Comparison of ENCODE assay signal across 15 cellular contexts in genomic region chr17:5011928-5012327, GRCh38. TPM values are rescaled to one million over a fixed set of nuclear protein-coding genes. Genes with fewer than 3 reads are reported as not detected.
DNase-seq lines count a peak whose midpoint lies in the region; ATAC-seq and TF ChIP-seq lines count a peak whose summit lies in the region.
"Had no signal": no experiment of that assay in that cellular context is flagged by ENCODE, and none has a peak within 500 bp of the region (broad histone marks: within the 10 kb centered on the region; RNA-seq: fewer than 3 reads in every experiment).

No MANE protein-coding gene starts in this region.

- no peaks in the 10 kb centered on the region for H3K27me3 Mint-ChIP-seq in activated T-helper 2 cell treated with anti-CD3 and anti-CD28 coated beads, Interferon-gamma antibody, Interleukin-2, Interleukin-4, amounts not matched to agents 10 μg/mL and 5 μg/mL and 100 μg/mL, durations not matched to agents 14 hours and 24 hours and 36 hours (ENCODE audit: low read depth)
- H3K27me3 Mint-ChIP-seq in nephron progenitor cell (ENCODE audit: low read depth, poor library complexity): no peaks in the 10 kb centered on the region

- peaks cover 56% of the 10 kb centered on the region for H3K36me3 Mint-ChIP-seq in activated T-helper 2 cell treated with anti-CD3 and anti-CD28 coated beads, Interferon-gamma antibody, Interleukin-2, Interleukin-4, amounts not matched to agents 10 μg/mL and 5 μg/mL and 100 μg/mL, durations not matched to agents 14 hours and 24 hours and 36 hours (ENCODE audit: low read depth)
- H3K36me3 Mint-ChIP-seq in nephron progenitor cell (ENCODE audit: low read depth): peaks cover 52% of the 10 kb centered on the region

- no peak overlapping the region for H3K4me3 Mint-ChIP-seq in activated T-helper 2 cell treated with anti-CD3 and anti-CD28 coated beads, Interferon-gamma antibody, Interleukin-2, Interleukin-4, amounts not matched to agents 10 μg/mL and 5 μg/mL and 100 μg/mL, durations not matched to agents 14 hours and 24 hours and 36 hours (ENCODE audit: low read depth)
- no peak overlapping the region for H3K4me3 Mint-ChIP-seq in nephron progenitor cell

- TF ChIP-seq CTCF in nephron progenitor cell (IDR thresholded peaks at IDR 0.05): no peak

- peaks cover 13% of the 10 kb centered on the region for H3K4me1 Mint-ChIP-seq in activated T-helper 2 cell treated with anti-CD3 and anti-CD28 coated beads, Interferon-gamma antibody, Interleukin-2, Interleukin-4, amounts not matched to agents 10 μg/mL and 5 μg/mL and 100 μg/mL, durations not matched to agents 14 hours and 24 hours and 36 hours (ENCODE audit: low read depth)
- H3K4me1 Mint-ChIP-seq in nephron progenitor cell: no peaks in the 10 kb centered on the region

- intact Hi-C loops in activated T-helper 2 cell treated with anti-CD3 and anti-CD28 coated beads, Interferon-gamma antibody, Interleukin-2, Interleukin-4, amounts not matched to agents 10 μg/mL and 5 μg/mL and 100 μg/mL, durations not matched to agents 14 hours and 24 hours and 36 hours (cut with micrococcal nuclease): no loop called here

- no peak for DNase-seq in activated CD4-positive, CD25-positive, alpha-beta regulatory T cell (lab: John Stamatoyannopoulos, UW)
- DNase-seq in activated T-helper 2 cell treated with anti-CD3 and anti-CD28 coated beads, Interferon-gamma antibody, Interleukin-2, Interleukin-4, amounts not matched to agents 10 μg/mL and 5 μg/mL and 100 μg/mL, durations not matched to agents 14 hours and 24 hours and 36 hours (ENCODE audit: low spot score): no peak
- DNase-seq in nephron progenitor cell: no peak
- no peak for DNase-seq in NCI-H69 (lab: John Stamatoyannopoulos, UW)
- DNase-seq: 8988T, DMS153, GOT3, heart left ventricle, NCI-H524 treated with DMSO at 0.1 percent for 48 hours, retina had no signal

- peak; percentile 55 to 76 for ATAC-seq in activated CD4-positive, CD25-positive, alpha-beta regulatory T cell treated with anti-CD3 and anti-CD28 coated beads, Interleukin-2, amount 50 U/mL, for 24 hours
- peak; percentile 58 for ATAC-seq in HG03095 (IDR thresholded peaks at IDR 0.05; ENCODE audit: unreplicated experiment)
- no peak for ATAC-seq in GM21576 (IDR thresholded peaks at IDR 0.05; ENCODE audit: unreplicated experiment)
- no peak for ATAC-seq in GM21423 (IDR thresholded peaks at IDR 0.05; ENCODE audit: unreplicated experiment)

- H3K27ac Mint-ChIP-seq in activated T-helper 2 cell treated with anti-CD3 and anti-CD28 coated beads, Interferon-gamma antibody, Interleukin-2, Interleukin-4, amounts not matched to agents 10 μg/mL and 5 μg/mL and 100 μg/mL, durations not matched to agents 14 hours and 24 hours and 36 hours: peak overlapping the region; percentile 79
- peak overlapping the region; percentile 78 for H3K27ac Mint-ChIP-seq in nephron progenitor cell

- H3K9me3 Mint-ChIP-seq in activated T-helper 2 cell treated with anti-CD3 and anti-CD28 coated beads, Interferon-gamma antibody, Interleukin-2, Interleukin-4, amounts not matched to agents 10 μg/mL and 5 μg/mL and 100 μg/mL, durations not matched to agents 14 hours and 24 hours and 36 hours: no peaks in the 10 kb centered on the region
- H3K9me3 Mint-ChIP-seq in nephron progenitor cell: no peaks in the 10 kb centered on the region

RNA-seq across cellular contexts. Expression of gene KIF1C, which starts 14.2 kb away (rescaled TPM):
- total RNA-seq in activated T-helper 2 cell treated with anti-CD3 and anti-CD28 coated beads, Interferon-gamma antibody, Interleukin-2, Interleukin-4, amounts not matched to agents 10 μg/mL and 5 μg/mL and 100 μg/mL, durations not matched to agents 14 hours and 24 hours and 36 hours: 51.0 and 51.4 TPM in 2 replicates

RNA-seq across cellular contexts. Expression of gene INCA1, which starts 14.6 kb away (rescaled TPM):
- 0.43 and 0.53 TPM in 2 replicates for total RNA-seq in activated T-helper 2 cell treated with anti-CD3 and anti-CD28 coated beads, Interferon-gamma antibody, Interleukin-2, Interleukin-4, amounts not matched to agents 10 μg/mL and 5 μg/mL and 100 μg/mL, durations not matched to agents 14 hours and 24 hours and 36 hours

RNA-seq across cellular contexts. Expression of gene SLC52A1, which starts 23.3 kb away (rescaled TPM):
- total RNA-seq in activated T-helper 2 cell treated with anti-CD3 and anti-CD28 coated beads, Interferon-gamma antibody, Interleukin-2, Interleukin-4, amounts not matched to agents 10 μg/mL and 5 μg/mL and 100 μg/mL, durations not matched to agents 14 hours and 24 hours and 36 hours: 0.14 TPM in 2 replicates
- total RNA-seq: chondrocyte had no signal

RNA-seq across cellular contexts. Expression of gene CAMTA2, which starts 24.5 kb away (rescaled TPM):
- 90.2 and 92.3 TPM in 2 replicates for total RNA-seq in activated T-helper 2 cell treated with anti-CD3 and anti-CD28 coated beads, Interferon-gamma antibody, Interleukin-2, Interleukin-4, amounts not matched to agents 10 μg/mL and 5 μg/mL and 100 μg/mL, durations not matched to agents 14 hours and 24 hours and 36 hours

RNA-seq across cellular contexts. Expression of gene SPAG7, which starts 44.3 kb away (rescaled TPM):
- 66.5 and 70.4 TPM in 2 replicates for total RNA-seq in activated T-helper 2 cell treated with anti-CD3 and anti-CD28 coated beads, Interferon-gamma antibody, Interleukin-2, Interleukin-4, amounts not matched to agents 10 μg/mL and 5 μg/mL and 100 μg/mL, durations not matched to agents 14 hours and 24 hours and 36 hours

Comparison
In these comparisons a context has a peak if more than half of its experiments do, and no peak if none do; other contexts are left out.
1. ATAC-seq: peak in activated CD4-positive, CD25-positive, alpha-beta regulatory T cell treated with anti-CD3 and anti-CD28 coated beads, Interleukin-2, amount 50 U/mL, for 24 hours (2 of 2) and HG03095 (single experiment); none in GM21576 (single experiment) and GM21423 (single experiment).